ENCODE assay signal across 1 cellular context in the genomic region with DNA sequence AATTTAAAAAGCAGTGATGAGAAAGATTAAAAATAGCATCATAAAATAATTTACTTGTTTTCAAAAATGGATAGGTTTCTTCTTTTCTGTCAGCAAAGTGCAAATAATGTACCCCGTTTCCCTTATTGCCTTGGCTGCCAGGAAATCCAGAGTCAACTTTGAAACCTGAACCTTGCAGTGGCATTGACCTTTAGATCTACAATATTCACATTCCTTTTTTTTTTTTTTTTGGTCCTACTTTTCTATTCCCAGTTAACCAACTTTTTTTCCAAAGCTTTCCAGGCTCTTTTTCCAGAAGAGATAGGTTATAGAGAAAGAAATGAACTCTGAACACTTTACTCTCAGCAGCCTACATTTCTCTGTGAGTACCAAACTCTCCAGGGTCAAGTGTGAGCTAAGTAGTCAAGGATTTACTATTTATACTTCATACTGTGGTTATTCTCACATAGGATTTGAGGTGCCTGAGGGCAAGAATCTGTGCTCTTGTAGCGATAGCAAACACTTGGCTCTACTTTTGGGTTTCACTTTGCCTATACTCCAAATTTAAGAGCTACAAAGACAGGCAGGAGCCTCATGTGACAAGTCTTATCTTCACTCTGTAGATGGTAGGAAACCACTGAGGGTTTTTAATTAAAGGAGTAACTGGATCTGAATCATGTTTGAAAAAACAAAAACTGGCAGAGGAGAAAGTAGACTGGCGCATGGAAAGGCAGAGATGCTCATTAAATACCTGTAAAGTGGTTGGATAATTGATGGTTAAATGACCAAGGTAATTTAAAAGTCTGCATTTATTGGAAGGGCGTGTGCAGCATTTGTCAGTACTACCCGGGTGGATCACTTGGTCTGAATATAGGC.
TF ChIP-seq lines count a peak whose summit lies in the region.

No MANE protein-coding gene starts in this region.

TF ChIP-seq in HepG2, 621 proteins besides CTCF, POLR2A, EP300 and RAD21 (continued from another document and continues in another):
- TF ChIP-seq, protein P1, sequence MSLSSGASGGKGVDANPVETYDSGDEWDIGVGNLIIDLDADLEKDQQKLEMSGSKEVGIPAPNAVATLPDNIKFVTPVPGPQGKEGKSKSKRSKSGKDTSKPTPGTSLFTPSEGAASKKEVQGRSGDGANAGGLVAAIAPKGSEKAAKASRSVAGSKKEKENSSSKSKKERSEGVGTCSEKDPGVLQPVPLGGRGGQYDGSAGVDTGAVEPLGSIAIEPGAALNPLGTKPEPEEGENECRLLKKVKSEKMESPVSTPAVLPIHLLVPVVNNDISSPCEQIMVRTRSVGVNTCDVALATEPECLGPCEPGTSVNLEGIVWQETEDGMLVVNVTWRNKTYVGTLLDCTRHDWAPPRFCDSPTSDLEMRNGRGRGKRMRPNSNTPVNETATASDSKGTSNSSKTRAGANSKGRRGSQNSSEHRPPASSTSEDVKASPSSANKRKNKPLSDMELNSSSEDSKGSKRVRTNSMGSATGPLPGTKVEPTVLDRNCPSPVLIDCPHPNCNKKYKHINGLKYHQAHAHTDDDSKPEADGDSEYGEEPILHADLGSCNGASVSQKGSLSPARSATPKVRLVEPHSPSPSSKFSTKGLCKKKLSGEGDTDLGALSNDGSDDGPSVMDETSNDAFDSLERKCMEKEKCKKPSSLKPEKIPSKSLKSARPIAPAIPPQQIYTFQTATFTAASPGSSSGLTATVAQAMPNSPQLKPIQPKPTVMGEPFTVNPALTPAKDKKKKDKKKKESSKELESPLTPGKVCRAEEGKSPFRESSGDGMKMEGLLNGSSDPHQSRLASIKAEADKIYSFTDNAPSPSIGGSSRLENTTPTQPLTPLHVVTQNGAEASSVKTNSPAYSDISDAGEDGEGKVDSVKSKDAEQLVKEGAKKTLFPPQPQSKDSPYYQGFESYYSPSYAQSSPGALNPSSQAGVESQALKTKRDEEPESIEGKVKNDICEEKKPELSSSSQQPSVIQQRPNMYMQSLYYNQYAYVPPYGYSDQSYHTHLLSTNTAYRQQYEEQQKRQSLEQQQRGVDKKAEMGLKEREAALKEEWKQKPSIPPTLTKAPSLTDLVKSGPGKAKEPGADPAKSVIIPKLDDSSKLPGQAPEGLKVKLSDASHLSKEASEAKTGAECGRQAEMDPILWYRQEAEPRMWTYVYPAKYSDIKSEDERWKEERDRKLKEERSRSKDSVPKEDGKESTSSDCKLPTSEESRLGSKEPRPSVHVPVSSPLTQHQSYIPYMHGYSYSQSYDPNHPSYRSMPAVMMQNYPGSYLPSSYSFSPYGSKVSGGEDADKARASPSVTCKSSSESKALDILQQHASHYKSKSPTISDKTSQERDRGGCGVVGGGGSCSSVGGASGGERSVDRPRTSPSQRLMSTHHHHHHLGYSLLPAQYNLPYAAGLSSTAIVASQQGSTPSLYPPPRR (CRISPR knock-in tag; IDR thresholded peaks at IDR 0.05; ENCODE audit: borderline replicate concordance): peak; percentile 73; the same call in 1 of the 2 replicates
- TF ChIP-seq ATF7-NPFF (CRISPR knock-in tag; IDR thresholded peaks at IDR 0.05; ENCODE audit: low read depth) (no peak), IKZF4 (CRISPR knock-in tag; IDR thresholded peaks at IDR 0.05; ENCODE audit: borderline replicate concordance, low read depth, not compliant biosample characterization) (no peak), NR2C2 (CRISPR knock-in tag; IDR thresholded peaks at IDR 0.05; ENCODE audit: borderline replicate concordance) (peak; percentile 62; the same call in 1 of the 2 replicates), PHF8 (CRISPR knock-in tag; IDR thresholded peaks at IDR 0.05) (0 out of 2 replicates have a peak, but pooled peaks have one; percentile 10), MIXL1 (CRISPR knock-in tag; IDR thresholded peaks at IDR 0.05) (peak; percentile 27; the same call in 1 of the 2 replicates), ZNF3 (CRISPR knock-in tag; IDR thresholded peaks at IDR 0.05) (peak; percentile 97), ZNF460 (CRISPR knock-in tag; IDR thresholded peaks at IDR 0.05; ENCODE audit: borderline replicate concordance) (no peak), XBP1 (CRISPR knock-in tag; IDR thresholded peaks at IDR 0.05) (no peak), STAT5B (CRISPR knock-in tag; IDR thresholded peaks at IDR 0.05) (0 out of 2 replicates have a peak, but pooled peaks have one; percentile 75), ISX (CRISPR knock-in tag; conservative IDR thresholded peaks at IDR 0.05) (no peak), ZNF546 (CRISPR knock-in tag; conservative IDR thresholded peaks at IDR 0.05) (peak; percentile 71; the same call in 1 of the 2 replicates), RCOR2 (CRISPR knock-in tag; IDR thresholded peaks at IDR 0.05) (peak; percentile 90), JUNB (CRISPR knock-in tag; IDR thresholded peaks at IDR 0.05; ENCODE audit: borderline replicate concordance) (no peak), ZNF598 (CRISPR knock-in tag; IDR thresholded peaks at IDR 0.05; ENCODE audit: borderline replicate concordance) (no peak), HNRNPUL1 (IDR thresholded peaks at IDR 0.05; ENCODE audit: low read depth, low read length) (peak; percentile 83; the same call in 1 of the 2 replicates), ZNF768 (CRISPR knock-in tag; IDR thresholded peaks at IDR 0.05) (no peak), SYNCRIP (IDR thresholded peaks at IDR 0.05; ENCODE audit: insufficient read depth, low read depth, low read length) (no peak), NR2F6 (IDR thresholded peaks at IDR 0.05) (peak; percentile 95), NR2F6 (CRISPR knock-in tag; IDR thresholded peaks at IDR 0.05) (peak; percentile 94), ZNF570 (CRISPR knock-in tag; IDR thresholded peaks at IDR 0.05; ENCODE audit: borderline replicate concordance) (no peak), ZNF543 (CRISPR knock-in tag; IDR thresholded peaks at IDR 0.05) (no peak), EEA1 (CRISPR knock-in tag; IDR thresholded peaks at IDR 0.05; ENCODE audit: borderline replicate concordance) (no peak), ZKSCAN8 (CRISPR knock-in tag; IDR thresholded peaks at IDR 0.05; ENCODE audit: borderline replicate concordance) (peak; percentile 75; the same call in 1 of the 2 replicates), TEAD3 (CRISPR knock-in tag; optimal IDR thresholded peaks at IDR 0.05; ENCODE audit: borderline replicate concordance) (peak; percentile 92), MIER3 (CRISPR knock-in tag; IDR thresholded peaks at IDR 0.05; ENCODE audit: borderline replicate concordance) (no peak; the same call in 1 of the 2 replicates), NCOA1 (CRISPR knock-in tag; IDR thresholded peaks at IDR 0.05) (no peak), YY1 (IDR thresholded peaks at IDR 0.05; ENCODE audit: insufficient read depth, insufficient replicate concordance, low read depth, low read length) (no peak), ZBTB20 (CRISPR knock-in tag; IDR thresholded peaks at IDR 0.05; ENCODE audit: borderline replicate concordance, low read depth) (0 out of 2 replicates have a peak, but pooled peaks have one; percentile 58), ZNF619 (CRISPR knock-in tag; IDR thresholded peaks at IDR 0.05) (no peak), JDP2 (CRISPR knock-in tag; IDR thresholded peaks at IDR 0.05; ENCODE audit: borderline replicate concordance) (no peak), ZNF781 (CRISPR knock-in tag; IDR thresholded peaks at IDR 0.05; ENCODE audit: borderline replicate concordance, not compliant biosample characterization) (peak; percentile 31), SALL1 (CRISPR knock-in tag; IDR thresholded peaks at IDR 0.05) (peak; percentile 64; the same call in 1 of the 2 replicates), PHF21A (CRISPR knock-in tag; IDR thresholded peaks at IDR 0.05) (peak; percentile 26; the same call in 1 of the 2 replicates), KLF16 (CRISPR knock-in tag; IDR thresholded peaks at IDR 0.05) (peak in 1 of 2 experiments; percentile 73; a peak in 1 of 4 replicates), HOXA9 (CRISPR knock-in tag; IDR thresholded peaks at IDR 0.05; ENCODE audit: borderline replicate concordance) (no peak), ZNF891 (CRISPR knock-in tag; IDR thresholded peaks at IDR 0.05) (no peak), ETV5 (CRISPR knock-in tag; IDR thresholded peaks at IDR 0.05; ENCODE audit: borderline replicate concordance) (peak; percentile 87), ATF7 (IDR thresholded peaks at IDR 0.05) (no peak), ATF7 (CRISPR knock-in tag; IDR thresholded peaks at IDR 0.05) (no peak), SIX1 (CRISPR knock-in tag; IDR thresholded peaks at IDR 0.05; ENCODE audit: borderline replicate concordance) (peak; percentile 100), ZNF772 (CRISPR knock-in tag; IDR thresholded peaks at IDR 0.05) (peak; percentile 53; the same call in 1 of the 2 replicates), ZSCAN31 (CRISPR knock-in tag; IDR thresholded peaks at IDR 0.05; ENCODE audit: low read depth) (peak; percentile 19; the same call in 1 of the 2 replicates), RNF2 (conservative IDR thresholded peaks at IDR 0.05; ENCODE audit: low read depth) (no peak), SRSF9 (IDR thresholded peaks at IDR 0.05; ENCODE audit: borderline replicate concordance, insufficient read depth, low read depth, low read length, poor library complexity, severe bottlenecking) (no peak), KMT2B (CRISPR knock-in tag; IDR thresholded peaks at IDR 0.05) (no peak), MAFF (IDR thresholded peaks at IDR 0.05; ENCODE audit: low read depth, low read length) (no peak), KDM1A (CRISPR knock-in tag; IDR thresholded peaks at IDR 0.05) (0 out of 2 replicates have a peak, but pooled peaks have one; percentile 25), KLF11 (CRISPR knock-in tag; IDR thresholded peaks at IDR 0.05) (peak; percentile 85; the same call in 1 of the 2 replicates), ZFX (CRISPR knock-in tag; IDR thresholded peaks at IDR 0.05; ENCODE audit: low read depth) (no peak), RARA (CRISPR knock-in tag; IDR thresholded peaks at IDR 0.05) (peak; percentile 95), TCF7 (IDR thresholded peaks at IDR 0.05; ENCODE audit: low read depth) (peak; percentile 75), ZMYM3 (CRISPR knock-in tag; IDR thresholded peaks at IDR 0.05) (peak; percentile 47; the same call in 1 of the 2 replicates), DPF2 (CRISPR knock-in tag; IDR thresholded peaks at IDR 0.05; ENCODE audit: borderline replicate concordance, low read depth) (peak; percentile 55; the same call in 1 of the 2 replicates), RXRA (CRISPR knock-in tag; IDR thresholded peaks at IDR 0.05) (peak; percentile 54; the same call in 1 of the 2 replicates), TAF1 (CRISPR knock-in tag; IDR thresholded peaks at IDR 0.05) (no peak), ELF3 (CRISPR knock-in tag; IDR thresholded peaks at IDR 0.05) (peak; percentile 94), TGIF2 (CRISPR knock-in tag; IDR thresholded peaks at IDR 0.05) (no peak; the same call in 1 of the 2 replicates)
- TF ChIP-seq, protein P2, sequence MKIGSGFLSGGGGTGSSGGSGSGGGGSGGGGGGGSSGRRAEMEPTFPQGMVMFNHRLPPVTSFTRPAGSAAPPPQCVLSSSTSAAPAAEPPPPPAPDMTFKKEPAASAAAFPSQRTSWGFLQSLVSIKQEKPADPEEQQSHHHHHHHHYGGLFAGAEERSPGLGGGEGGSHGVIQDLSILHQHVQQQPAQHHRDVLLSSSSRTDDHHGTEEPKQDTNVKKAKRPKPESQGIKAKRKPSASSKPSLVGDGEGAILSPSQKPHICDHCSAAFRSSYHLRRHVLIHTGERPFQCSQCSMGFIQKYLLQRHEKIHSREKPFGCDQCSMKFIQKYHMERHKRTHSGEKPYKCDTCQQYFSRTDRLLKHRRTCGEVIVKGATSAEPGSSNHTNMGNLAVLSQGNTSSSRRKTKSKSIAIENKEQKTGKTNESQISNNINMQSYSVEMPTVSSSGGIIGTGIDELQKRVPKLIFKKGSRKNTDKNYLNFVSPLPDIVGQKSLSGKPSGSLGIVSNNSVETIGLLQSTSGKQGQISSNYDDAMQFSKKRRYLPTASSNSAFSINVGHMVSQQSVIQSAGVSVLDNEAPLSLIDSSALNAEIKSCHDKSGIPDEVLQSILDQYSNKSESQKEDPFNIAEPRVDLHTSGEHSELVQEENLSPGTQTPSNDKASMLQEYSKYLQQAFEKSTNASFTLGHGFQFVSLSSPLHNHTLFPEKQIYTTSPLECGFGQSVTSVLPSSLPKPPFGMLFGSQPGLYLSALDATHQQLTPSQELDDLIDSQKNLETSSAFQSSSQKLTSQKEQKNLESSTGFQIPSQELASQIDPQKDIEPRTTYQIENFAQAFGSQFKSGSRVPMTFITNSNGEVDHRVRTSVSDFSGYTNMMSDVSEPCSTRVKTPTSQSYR (CRISPR knock-in tag; IDR thresholded peaks at IDR 0.05; ENCODE audit: borderline replicate concordance): peak; percentile 64; the same call in 1 of the 2 replicates
- TF ChIP-seq, protein P3, sequence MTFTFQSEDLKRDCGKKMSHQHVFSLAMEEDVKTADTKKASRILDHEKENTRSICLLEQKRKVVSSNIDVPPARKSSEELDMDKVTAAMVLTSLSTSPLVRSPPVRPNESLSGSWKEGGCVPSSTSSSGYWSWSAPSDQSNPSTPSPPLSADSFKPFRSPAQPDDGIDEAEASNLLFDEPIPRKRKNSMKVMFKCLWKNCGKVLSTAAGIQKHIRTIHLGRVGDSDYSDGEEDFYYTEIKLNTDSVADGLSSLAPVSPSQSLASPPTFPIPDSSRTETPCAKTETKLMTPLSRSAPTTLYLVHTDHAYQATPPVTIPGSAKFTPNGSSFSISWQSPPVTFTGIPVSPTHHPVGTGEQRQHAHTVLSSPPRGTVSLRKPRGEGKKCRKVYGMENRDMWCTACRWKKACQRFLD (CRISPR knock-in tag; IDR thresholded peaks at IDR 0.05; ENCODE audit: borderline replicate concordance): no peak
- TF ChIP-seq, protein P4, sequence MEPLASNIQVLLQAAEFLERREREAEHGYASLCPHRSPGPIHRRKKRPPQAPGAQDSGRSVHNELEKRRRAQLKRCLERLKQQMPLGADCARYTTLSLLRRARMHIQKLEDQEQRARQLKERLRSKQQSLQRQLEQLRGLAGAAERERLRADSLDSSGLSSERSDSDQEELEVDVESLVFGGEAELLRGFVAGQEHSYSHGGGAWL (CRISPR knock-in tag; IDR thresholded peaks at IDR 0.05): no peak; the same call in 1 of the 2 replicates
- TF ChIP-seq, protein P5, sequence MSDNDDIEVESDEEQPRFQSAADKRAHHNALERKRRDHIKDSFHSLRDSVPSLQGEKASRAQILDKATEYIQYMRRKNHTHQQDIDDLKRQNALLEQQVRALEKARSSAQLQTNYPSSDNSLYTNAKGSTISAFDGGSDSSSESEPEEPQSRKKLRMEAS (IDR thresholded peaks at IDR 0.05): peak; percentile 38; the same call in 1 of the 2 replicates
- TF ChIP-seq, protein P6, sequence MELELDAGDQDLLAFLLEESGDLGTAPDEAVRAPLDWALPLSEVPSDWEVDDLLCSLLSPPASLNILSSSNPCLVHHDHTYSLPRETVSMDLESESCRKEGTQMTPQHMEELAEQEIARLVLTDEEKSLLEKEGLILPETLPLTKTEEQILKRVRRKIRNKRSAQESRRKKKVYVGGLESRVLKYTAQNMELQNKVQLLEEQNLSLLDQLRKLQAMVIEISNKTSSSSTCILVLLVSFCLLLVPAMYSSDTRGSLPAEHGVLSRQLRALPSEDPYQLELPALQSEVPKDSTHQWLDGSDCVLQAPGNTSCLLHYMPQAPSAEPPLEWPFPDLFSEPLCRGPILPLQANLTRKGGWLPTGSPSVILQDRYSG (CRISPR knock-in tag; IDR thresholded peaks at IDR 0.05): 0 out of 2 replicates have a peak, but pooled peaks have one; percentile 54
